8 cellular contexts compared by ENCODE assay signal in genomic region chr1:162560303-162561036, GRCh38. TPM values are rescaled to one million over a fixed set of nuclear protein-coding genes. Genes with fewer than 3 reads are reported as not detected.
DNase-seq lines count a peak whose midpoint lies in the region; ATAC-seq, FAIRE-seq and TF ChIP-seq lines count a peak whose summit lies in the region.

No MANE protein-coding gene starts in this region.

- intact Hi-C loops in Panc1 (cut with micrococcal nuclease; ENCODE audit: unreplicated experiment) (no loop called here), endothelial cell of umbilical vein (cut with micrococcal nuclease) (loop anchor here (1.0 to 5.0 kb wide), 4 partner anchors 21 to 503 kb away; partner anchors contain the start of gene UHMK1)

- peak overlapping the region; percentile 95 for H3K4me3 ChIP-seq in DOHH2 (ENCODE audit: low read length)
- H3K4me3 ChIP-seq in Panc1 (ENCODE audit: low read depth in 2 of 2, low read length in 2 of 2): peak overlapping the region; percentile 87 to 95
- H3K4me3 ChIP-seq in endothelial cell of umbilical vein (replicated peaks in 1 of 3; ENCODE audit: insufficient read depth in 1 of 3, low read depth in 1 of 3, low read length in 3 of 3): peak overlapping the region in 2 of 3 experiments; percentile 34 to 54

- H3K9me3 ChIP-seq in DOHH2 (ENCODE audit: control insufficient read depth, insufficient read depth, low read length): no peaks in the 10 kb centered on the region
- no peaks in the 10 kb centered on the region for H3K9me3 ChIP-seq in Panc1 (ENCODE audit: control insufficient read depth, insufficient read depth, low read depth, low read length)
- no peaks in the 10 kb centered on the region for H3K9me3 ChIP-seq in endothelial cell of umbilical vein (replicated peaks; ENCODE audit: control insufficient read depth, insufficient read depth, low read length)

- H3K27ac ChIP-seq in DOHH2 (ENCODE audit: low read depth, low read length) (no peak overlapping the region), Panc1 (ENCODE audit: low read length) (peak overlapping the region; percentile 90), endothelial cell of umbilical vein (ENCODE audit: insufficient read depth, low read depth, low read length) (peak overlapping the region; percentile 89)

- no peaks in the 10 kb centered on the region for H3K36me3 Mint-ChIP-seq in nephron progenitor cell (ENCODE audit: low read depth)

- no peaks in the 10 kb centered on the region for H4K20me1 ChIP-seq in DOHH2 (ENCODE audit: control insufficient read depth, insufficient read depth, low read depth, low read length)
- no peaks in the 10 kb centered on the region for H4K20me1 ChIP-seq in endothelial cell of umbilical vein (replicated peaks; ENCODE audit: control insufficient read depth, extremely low read depth, insufficient read depth, low read length)

- dilution Hi-C loops in endothelial cell of umbilical vein (cut with MboI; ENCODE audit: extremely low pct_ligation_motif_present, low sequenced_read_pairs): no loop called here

- POLR2A ChIA-PET in Panc1 (lab: Charles Lee): no interaction called here
- POLR2A ChIA-PET in endothelial cell of umbilical vein (lab: Charles Lee): no interaction called here

- peaks cover 4% of the 10 kb centered on the region for H3K9me3 Mint-ChIP-seq in nephron progenitor cell

- no peak for TF ChIP-seq POLR2A in endothelial cell of umbilical vein (IDR thresholded peaks at IDR 0.05; ENCODE audit: low read depth, low read length)

- H3K9me2 ChIP-seq in DOHH2 (replicated peaks; ENCODE audit: control insufficient read depth, low read length): no peaks in the 10 kb centered on the region

- in situ Hi-C loops in Panc1 (cut with HindIII; ENCODE audit: low pct_unique_long_range_greater_than_20kb, low sequenced_read_pairs): no loop called here

- FAIRE-seq in endothelial cell of umbilical vein (lab: Jason Lieb, UNC): no peak

- no peaks in the 10 kb centered on the region for H3K27me3 ChIP-seq in DOHH2 (ENCODE audit: control insufficient read depth, low read length)
- H3K27me3 ChIP-seq in Panc1 (ENCODE audit: control insufficient read depth, insufficient read depth, low read length): no peaks in the 10 kb centered on the region
- H3K27me3 ChIP-seq in endothelial cell of umbilical vein (ENCODE audit: control insufficient read depth in 2 of 2, insufficient read depth in 2 of 2, low read length in 2 of 2): no peaks in the 10 kb centered on the region

- peaks cover 3% of the 10 kb centered on the region for H3K27me3 Mint-ChIP-seq in nephron progenitor cell (ENCODE audit: low read depth, poor library complexity)

- H3K27ac Mint-ChIP-seq in nephron progenitor cell: peak overlapping the region; percentile 98

- peaks cover 38% of the 10 kb centered on the region for H3K79me2 ChIP-seq in DOHH2 (ENCODE audit: control insufficient read depth, low read length)
- peaks cover 39% of the 10 kb centered on the region for H3K79me2 ChIP-seq in endothelial cell of umbilical vein (ENCODE audit: control insufficient read depth, insufficient read depth, low read length)

- DNase-seq in Panc1 (ENCODE audit: low read depth, low spot score) (no peak), endothelial cell of umbilical vein (ENCODE audit: low read depth, low spot score) (no peak), nephron progenitor cell (no peak), GF-D8 (lab: John Stamatoyannopoulos, UW) (no peak)
- no peak for DNase-seq in activated CD4-positive, alpha-beta T cell treated with anti-CD3 and anti-CD28 coated beads, Interleukin-2, amount 50 U/mL, for 48 hours

- H3K4me1 ChIP-seq in DOHH2 (ENCODE audit: control insufficient read depth, low read length) (peaks cover 16% of the 10 kb centered on the region), Panc1 (ENCODE audit: control insufficient read depth, insufficient read depth, low read length) (peaks cover 21% of the 10 kb centered on the region), endothelial cell of umbilical vein (ENCODE audit: control insufficient read depth, extremely low read depth, insufficient read depth, low read length) (peaks cover 25% of the 10 kb centered on the region)

- peak overlapping the region; percentile 95 for H3K4me2 ChIP-seq in DOHH2 (ENCODE audit: low read length)
- H3K4me2 ChIP-seq in endothelial cell of umbilical vein (ENCODE audit: insufficient read depth, low read length): peak overlapping the region; percentile 48

- TF ChIP-seq CTCF in DOHH2 (IDR thresholded peaks at IDR 0.05; ENCODE audit: low read depth, low read length, poor library complexity, severe bottlenecking): no peak
- TF ChIP-seq CTCF in Panc1 (IDR thresholded peaks at IDR 0.05): no peak
- no peak for TF ChIP-seq CTCF in endothelial cell of umbilical vein (IDR thresholded peaks at IDR 0.05; ENCODE audit: extremely low read depth in 1 of 2, insufficient read depth in 1 of 2, low read depth in 1 of 2, low read length in 2 of 2)
- no peak for TF ChIP-seq CTCF in nephron progenitor cell (IDR thresholded peaks at IDR 0.05)

- no peaks in the 10 kb centered on the region; the same call in 1 of the 2 replicates for H3F3A ChIP-seq in DOHH2 (ENCODE audit: control insufficient read depth, insufficient read depth)

- ATAC-seq in Panc1 (no peak), GM18520 (IDR thresholded peaks at IDR 0.05; ENCODE audit: unreplicated experiment) (no peak), HG02642 (IDR thresholded peaks at IDR 0.05; ENCODE audit: poor library complexity, unreplicated experiment) (no peak)

- BruUV-seq in Panc1 (replicated peaks; lab: Mats Ljungman, UMichigan) (TSS peak; percentile 99), endothelial cell of umbilical vein (replicated peaks; lab: Mats Ljungman, UMichigan) (no TSS peak)

- CTCF ChIA-PET in Panc1 (lab: Charles Lee): interaction anchor here (0.5 kb wide), 1 partner anchor 523 kb away, joined by 6 read pairs; no protein-coding TSS in a partner anchor
- CTCF ChIA-PET in endothelial cell of umbilical vein (lab: Charles Lee): interaction anchor here (0.8 to 0.9 kb wide), 3 partner anchors 14 to 504 kb away, joined by 3 read pairs; no protein-coding TSS in a partner anchor

- peaks cover 32% of the 10 kb centered on the region for H3K4me1 Mint-ChIP-seq in nephron progenitor cell

- peak overlapping the region; percentile 90 for H3K4me3 Mint-ChIP-seq in nephron progenitor cell

- no peaks in the 10 kb centered on the region for H3K36me3 ChIP-seq in DOHH2 (ENCODE audit: control insufficient read depth, low read length)
- H3K36me3 ChIP-seq in Panc1 (ENCODE audit: control insufficient read depth, insufficient read depth, low read length): no peaks in the 10 kb centered on the region
- H3K36me3 ChIP-seq in endothelial cell of umbilical vein (ENCODE audit: control insufficient read depth in 2 of 2, extremely low read depth in 1 of 2, insufficient read depth in 2 of 2, low read length in 2 of 2): no peaks in the 10 kb centered on the region

- peak overlapping the region; percentile 84 for H3K9ac ChIP-seq in endothelial cell of umbilical vein (replicated peaks; ENCODE audit: extremely low read depth, insufficient read depth, low read length)

- H3K9me1 ChIP-seq in endothelial cell of umbilical vein (replicated peaks; ENCODE audit: control insufficient read depth, extremely low read depth, insufficient read depth, low read length): no peaks in the 10 kb centered on the region

- peak overlapping the region; percentile 2 for H2AFZ ChIP-seq in endothelial cell of umbilical vein (ENCODE audit: low read depth, low read length)

TF ChIP-seq in endothelial cell of umbilical vein, 7 proteins besides CTCF, POLR2A, EP300 and RAD21:
- no peak for TF ChIP-seq FOS (IDR thresholded peaks at IDR 0.05; ENCODE audit: borderline replicate concordance, insufficient read depth, low read length)
- TF ChIP-seq GATA2 (IDR thresholded peaks at IDR 0.05; ENCODE audit: insufficient read depth, insufficient read length, low read depth, low read length): no peak
- TF ChIP-seq JUN (IDR thresholded peaks at IDR 0.05; ENCODE audit: borderline replicate concordance, insufficient read depth, insufficient read length, low read depth): no peak

RNA-seq across cellular contexts. Expression of gene UAP1, which starts 1.1 kb away (rescaled TPM):
- total RNA-seq in Panc1 (2021; ENCODE audit: unreplicated experiment): 97.7 TPM
- 60.1 TPM for polyA plus RNA-seq in Panc1 (2012; ENCODE audit: insufficient read length)
- 89.8 and 91.5 TPM in 2 replicates for total RNA-seq in endothelial cell of umbilical vein
- polyA plus RNA-seq in endothelial cell of umbilical vein: 24.8 and 30.6 TPM in 2 replicates
- polyA plus RNA-seq in endothelial cell of umbilical vein (2011; cell fraction: cytosol; rRNA removed): 45.8 and 47.4 TPM in 2 replicates
- 65.6 and 84.2 TPM in 2 replicates for polyA plus RNA-seq in endothelial cell of umbilical vein (2011; cell fraction: nucleus; rRNA removed)
- polyA plus RNA-seq in endothelial cell of umbilical vein (2012): 98.3 and 141 TPM in 2 replicates
- 50.8 and 51.9 TPM in 2 replicates for polyA minus RNA-seq in endothelial cell of umbilical vein
- polyA minus RNA-seq in endothelial cell of umbilical vein (2011; cell fraction: cytosol; rRNA and poly(A)+ RNA removed): 28.1 TPM
- polyA minus RNA-seq in endothelial cell of umbilical vein (2011; cell fraction: nucleus; rRNA and poly(A)+ RNA removed): 68.3 and 78.5 TPM in 2 replicates

Comparison
In these comparisons a context has a peak if more than half of its experiments do, and no peak if none do; other contexts are left out.
1. H3K4me3 ChIP-seq: peak in every context shown above with its lines; median percentile 95 in DOHH2; 91 in Panc1; 44 in endothelial cell of umbilical vein.